In the genomic region with DNA sequence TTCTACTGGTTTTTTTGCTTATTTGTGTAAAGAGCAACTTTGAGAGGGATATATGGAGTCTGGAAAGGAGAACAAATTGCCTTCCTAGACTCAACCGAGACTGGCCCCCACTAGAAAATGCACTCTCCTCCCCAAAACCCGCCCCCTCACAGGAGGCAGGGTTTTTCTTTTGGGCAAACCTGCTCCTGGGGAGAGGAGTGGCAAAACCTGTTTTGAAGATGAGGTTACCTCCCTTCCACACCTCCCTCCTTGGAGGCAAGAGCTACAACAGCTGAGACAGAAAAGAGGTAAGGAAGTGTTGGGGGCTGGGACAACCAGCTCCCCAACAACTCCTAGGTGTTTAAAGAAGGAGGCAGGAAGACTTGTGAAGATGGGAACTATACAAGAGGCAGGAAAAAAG, we compare ENCODE assay signal across 21 cellular contexts. TPM values are rescaled to one million over a fixed set of nuclear protein-coding genes. Genes with fewer than 3 reads are reported as not detected.
A peak's percentile ranks its signal among the peaks of the same experiment; 100 is the strongest.
DNase-seq lines count a peak whose midpoint lies in the region; ATAC-seq and TF ChIP-seq lines count a peak whose summit lies in the region.
"Had no signal": no experiment of that assay in that cellular context is flagged by ENCODE, and none has a peak within 500 bp of the region (broad histone marks: within the 10 kb centered on the region; RNA-seq: fewer than 3 reads in every experiment).

A gene with protein sequence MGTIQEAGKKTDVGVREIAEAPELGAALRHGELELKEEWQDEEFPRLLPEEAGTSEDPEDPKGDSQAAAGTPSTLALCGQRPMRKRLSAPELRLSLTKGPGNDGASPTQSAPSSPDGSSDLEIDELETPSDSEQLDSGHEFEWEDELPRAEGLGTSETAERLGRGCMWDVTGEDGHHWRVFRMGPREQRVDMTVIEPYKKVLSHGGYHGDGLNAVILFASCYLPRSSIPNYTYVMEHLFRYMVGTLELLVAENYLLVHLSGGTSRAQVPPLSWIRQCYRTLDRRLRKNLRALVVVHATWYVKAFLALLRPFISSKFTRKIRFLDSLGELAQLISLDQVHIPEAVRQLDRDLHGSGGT (plus strand): TSS at position 231 of the 400 bp plus-strand sequence. CDS start 140 bp downstream, at position 371.

- no peaks in the 10 kb centered on the region for H3K9me3 Mint-ChIP-seq in GM23338
- no peaks in the 10 kb centered on the region for H3K9me3 Mint-ChIP-seq in T-cell
- H3K9me3 Mint-ChIP-seq: activated naive CD8-positive, alpha-beta T cell treated with anti-CD3 and anti-CD28 coated beads, Interleukin-2, amount 10 ng/mL, durations not matched to agents 7 days and 5 days; endodermal cell had no signal

- no peaks in the 10 kb centered on the region for H3F3A ChIP-seq in GM23338 (replicated peaks; ENCODE audit: low read depth)

- H3K9ac ChIP-seq in iPS-20b (ENCODE audit: low read depth, low read length), result peak within 1 kb of the TSS; percentile 50; the same call in 1 of the 2 replicates

- peaks cover 6% of the 10 kb centered on the region for H3K27me3 Mint-ChIP-seq in GM23338 (ENCODE audit: insufficient read depth, low read depth, poor library complexity)
- no peaks in the 10 kb centered on the region for H3K27me3 Mint-ChIP-seq in T-cell
- H3K27me3 Mint-ChIP-seq: activated naive CD8-positive, alpha-beta T cell treated with anti-CD3 and anti-CD28 coated beads, Interleukin-2, amount 10 ng/mL, durations not matched to agents 7 days and 5 days; B cell had no signal

- CTCF ChIA-PET in T-cell (lab: Charles Lee), result no interaction called here

- DNase-seq in GM23338 (ENCODE audit: low spot score) (no peak), T-cell (no peak), prostate gland (ENCODE audit: low spot score) (peak; percentile 22), pons (ENCODE audit: low spot score) (no peak), NCI-H82 treated with DMSO at 0.1 percent for 48 hours (lab: John Stamatoyannopoulos, UW; ENCODE audit: unreplicated experiment) (no peak), HuH-7.5 (ENCODE audit: low spot score) (no peak)
- DNase-seq: activated naive CD8-positive, alpha-beta T cell treated with anti-CD3 and anti-CD28 coated beads, Interleukin-2, amount 10 ng/mL, durations not matched to agents 7 days and 5 days; DMS153; endodermal cell; foreskin fibroblast; GOT3; NCI-H510A; right cardiac atrium; SHP77; stimulated activated CD4-positive, alpha-beta T cell treated with anti-CD3 and anti-CD28 coated beads, Interleukin-2, amount 100 ng/mL, for 24 hours; T1000; testis had no signal

- H3K4me3 ChIP-seq in GM23338 (no peak within 1 kb of the TSS), iPS-20b (ENCODE audit: low read length) (peak within 1 kb of the TSS; percentile 27; the same call in 1 of the 2 replicates), prostate gland (peak within 1 kb of the TSS in 1 of 2 donors; percentile 20)
- H3K4me3 ChIP-seq: lung, testis had no signal

- H3K4me3 Mint-ChIP-seq in GM23338 (peak within 1 kb of the TSS; percentile 47; the same call in 2 of the 3 replicates), T-cell (no peak within 1 kb of the TSS)
- H3K4me3 Mint-ChIP-seq: activated naive CD8-positive, alpha-beta T cell treated with anti-CD3 and anti-CD28 coated beads, Interleukin-2, amount 10 ng/mL, durations not matched to agents 7 days and 5 days; B cell; endodermal cell had no signal

- intact Hi-C loops in prostate gland (cut with DNase I), result no loop called here

- H3K79me2 ChIP-seq in GM23338 (replicated peaks; ENCODE audit: insufficient read depth), result no peaks in the 10 kb centered on the region

- H3K4me1 Mint-ChIP-seq in GM23338, result peaks cover 23% of the 10 kb centered on the region
- peaks cover 9 to 20% (median 11%) of the 10 kb centered on the region in 3 donors for H3K4me1 Mint-ChIP-seq in T-cell
- H3K4me1 Mint-ChIP-seq: B cell had no signal

- no peak for TF ChIP-seq POLR2A in prostate gland (IDR thresholded peaks at IDR 0.05)

- H3K27ac ChIP-seq in GM23338 (ENCODE audit: low read depth), result 0 out of 2 replicates have a peak within 1 kb of the TSS, but pooled peaks have one; percentile 62
- H3K27ac ChIP-seq in iPS-20b (ENCODE audit: low read length), result no peak within 1 kb of the TSS
- peak within 1 kb of the TSS in 1 of 2 donors; percentile 43 for H3K27ac ChIP-seq in prostate gland
- H3K27ac ChIP-seq: testis had no signal

- TF ChIP-seq CTCF in GM23338 (conservative IDR thresholded peaks at IDR 0.05; ENCODE audit: low read depth in 2 of 2) (no peak), prostate gland (IDR thresholded peaks at IDR 0.05) (no peak)

- no peaks in the 10 kb centered on the region for H3K9me3 ChIP-seq in iPS-20b (ENCODE audit: insufficient read depth, low read depth, low read length)
- H3K9me3 ChIP-seq in prostate gland, result no peaks in the 10 kb centered on the region
- H3K9me3 ChIP-seq: testis had no signal

- H3K4me1 ChIP-seq in GM23338 (ENCODE audit: insufficient read depth) (peaks cover 19% of the 10 kb centered on the region), iPS-20b (ENCODE audit: insufficient read depth, low read length) (peaks cover 3% of the 10 kb centered on the region; the same call in 1 of the 2 replicates), prostate gland (replicated peaks) (no peaks in the 10 kb centered on the region)
- H3K4me1 ChIP-seq: testis had no signal

- no peaks in the 10 kb centered on the region for H3K27me3 ChIP-seq in GM23338 (ENCODE audit: insufficient read depth)
- H3K27me3 ChIP-seq in iPS-20b (ENCODE audit: insufficient read depth, low read length), result no peaks in the 10 kb centered on the region
- H3K27me3 ChIP-seq in prostate gland (replicated peaks; ENCODE audit: insufficient read depth), result no peaks in the 10 kb centered on the region
- H3K27me3 ChIP-seq: testis had no signal

- peaks cover 17% of the 10 kb centered on the region for H3K36me3 Mint-ChIP-seq in GM23338 (ENCODE audit: low read depth)
- peaks cover 28% of the 10 kb centered on the region for H3K36me3 Mint-ChIP-seq in T-cell

- POLR2A ChIA-PET in T-cell (lab: Charles Lee), result no interaction called here

- H3K36me3 ChIP-seq in GM23338 (ENCODE audit: insufficient read depth) (0 out of 2 replicates have a peak, but pooled peaks cover 3% of the 10 kb centered on the region), iPS-20b (ENCODE audit: insufficient read depth, low read depth, low read length) (peaks cover 18% of the 10 kb centered on the region), prostate gland (no peaks in the 10 kb centered on the region)

- H2AFZ ChIP-seq in GM23338, result no peak within 1 kb of the TSS

- H3K27ac Mint-ChIP-seq in GM23338 (peak within 1 kb of the TSS; percentile 80), T-cell (peak within 1 kb of the TSS; percentile 63 to 82)
- H3K27ac Mint-ChIP-seq: activated naive CD8-positive, alpha-beta T cell treated with anti-CD3 and anti-CD28 coated beads, Interleukin-2, amount 10 ng/mL, durations not matched to agents 7 days and 5 days; endodermal cell had no signal

- WGBS in prostate gland, result 40% methylated on average over 2 of the region's 2 CpGs

- no peaks in the 10 kb centered on the region; the same call in 1 of the 2 replicates for H4K20me1 ChIP-seq in GM23338 (replicated peaks; ENCODE audit: insufficient read depth)

- no peaks in the 10 kb centered on the region for H3K9me2 ChIP-seq in GM23338 (ENCODE audit: insufficient read depth)

- H3K4me2 ChIP-seq in GM23338, result peak within 1 kb of the TSS; percentile 31; the same call in 1 of the 2 replicates

- peak; percentile 88 for ATAC-seq in GM23338
- ATAC-seq in T-cell (replicated peaks in 1 of 4), result no peak
- ATAC-seq in GM19023 (IDR thresholded peaks at IDR 0.05; ENCODE audit: unreplicated experiment), result no peak
- ATAC-seq: right cardiac atrium had no signal

RNA-seq across cellular contexts. Expression of the gene that starts here (rescaled TPM):
- 1.2 and 2.4 TPM in 2 replicates for total RNA-seq in GM23338 (2014; rRNA removed; shearing (Covaris generic))
- 0.59 and 0.91 TPM in 2 replicates for polyA plus RNA-seq in GM23338 (2016; fragmentation: Nextera tagmentation; extraction: Ambion mirVana)
- total RNA-seq in T-cell (1 to 10 TPM in 3 of 5 donors, under 1 TPM in 2; 0.54 to 2.6 (median 2.2) TPM), prostate gland (10 to 100 TPM; 13.2 to 14.8 TPM)
